Comparison of ENCODE assay signal across 8 cellular contexts in the genomic region with DNA sequence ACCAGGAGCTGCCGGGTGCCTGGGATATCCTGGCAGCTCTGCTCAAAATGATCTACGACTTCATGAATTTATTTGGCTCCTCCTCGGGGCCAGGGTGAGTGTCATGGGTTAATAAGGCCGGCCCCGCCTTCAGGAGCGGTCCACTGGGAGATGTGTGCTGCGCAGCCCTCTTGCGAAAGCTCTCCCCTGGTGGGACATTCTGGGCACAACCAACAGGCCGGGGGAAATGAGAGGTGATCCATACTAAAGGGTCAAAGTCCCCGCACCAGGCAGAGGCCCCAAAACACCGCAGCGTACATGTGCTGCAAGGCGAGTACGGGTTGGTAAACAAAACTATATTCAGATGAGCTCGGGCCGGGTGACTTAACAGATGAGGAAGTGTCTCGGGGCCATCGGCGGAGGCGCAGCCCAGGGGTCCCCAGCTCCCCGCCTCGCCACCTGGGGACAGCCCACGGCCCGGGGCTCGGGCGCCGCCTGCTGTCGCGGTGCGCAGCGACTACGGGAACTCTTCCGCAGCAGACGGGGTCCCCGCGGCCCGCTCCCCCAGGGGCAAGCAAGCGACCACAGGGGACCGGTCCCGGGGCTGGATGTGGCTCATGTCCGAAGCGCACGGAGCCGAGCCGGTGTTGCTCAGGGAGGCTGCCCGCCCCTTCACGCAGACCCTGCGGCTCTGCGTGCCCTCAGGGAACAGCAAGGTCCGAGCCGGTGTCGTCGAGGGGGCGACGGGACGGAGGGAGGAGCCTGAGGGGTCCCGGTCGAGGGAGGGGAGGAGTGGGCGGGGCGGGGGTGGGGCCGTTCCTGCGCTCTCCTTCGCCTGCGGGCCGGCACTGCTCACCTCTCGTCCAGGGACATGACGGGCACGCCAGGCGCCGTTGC. TPM values are rescaled to one million over a fixed set of nuclear protein-coding genes. Genes with fewer than 3 reads are reported as not detected.
DNase-seq lines count a peak whose midpoint lies in the region; ATAC-seq lines count a peak whose summit lies in the region.

Gene RAB37, plus strand, starts transcription at position 834 of the 876 bp plus-strand sequence. Its CDS starts 17 bp downstream, at position 851.

- peaks cover 46% of the 10 kb centered on the region for H3K4me1 ChIP-seq in effector memory CD4-positive, alpha-beta T cell (ENCODE audit: control insufficient read depth, insufficient read depth, low read length, poor library complexity, severe bottlenecking)

- peak within 1 kb of the TSS; percentile 88 for H3K4me3 Mint-ChIP-seq in T-helper 1 cell treated with Interleukin-12 subunit alpha and Interleukin-12 subunit beta and Interleukin-4 antibody, amounts not matched to agents 30 μg/mL and 1 μg/mL, for 36 hours
- peak within 1 kb of the TSS; percentile 82 to 96 (median 94) for H3K4me3 Mint-ChIP-seq in naive B cell

- H3K4me3 ChIP-seq in effector memory CD4-positive, alpha-beta T cell (ENCODE audit: insufficient read depth, low read depth, low read length, poor library complexity, severe bottlenecking), result peak within 1 kb of the TSS; percentile 74

- H3K4me1 Mint-ChIP-seq in T-helper 1 cell treated with Interleukin-12 subunit alpha and Interleukin-12 subunit beta and Interleukin-4 antibody, amounts not matched to agents 30 μg/mL and 1 μg/mL, for 36 hours (ENCODE audit: low read depth), result peaks cover 43% of the 10 kb centered on the region
- H3K4me1 Mint-ChIP-seq in naive B cell, result peaks cover 39 to 53% (median 49%) of the 10 kb centered on the region in 3 donors

- no peaks in the 10 kb centered on the region for H3K9me3 ChIP-seq in effector memory CD4-positive, alpha-beta T cell (ENCODE audit: control insufficient read depth, low read length)

- no peaks in the 10 kb centered on the region for H3K9me3 Mint-ChIP-seq in T-helper 1 cell treated with Interleukin-12 subunit alpha and Interleukin-12 subunit beta and Interleukin-4 antibody, amounts not matched to agents 30 μg/mL and 1 μg/mL, for 36 hours
- H3K9me3 Mint-ChIP-seq in naive B cell, result no peaks in the 10 kb centered on the region

- H3K36me3 Mint-ChIP-seq in T-helper 1 cell treated with Interleukin-12 subunit alpha and Interleukin-12 subunit beta and Interleukin-4 antibody, amounts not matched to agents 30 μg/mL and 1 μg/mL, for 36 hours (ENCODE audit: low read depth), result peaks cover 10% of the 10 kb centered on the region
- H3K36me3 Mint-ChIP-seq in naive B cell, result no peaks in the 10 kb centered on the region

- ATAC-seq in HG03432 (IDR thresholded peaks at IDR 0.05; ENCODE audit: unreplicated experiment) (peak; percentile 39), naive B cell (ENCODE audit: low read depth in 2 of 2) (peak; percentile 83 to 86)

- H3K27ac ChIP-seq in effector memory CD4-positive, alpha-beta T cell (ENCODE audit: insufficient read depth, low read length, poor library complexity, severe bottlenecking), result peak within 1 kb of the TSS; percentile 75

- H3K27me3 ChIP-seq in effector memory CD4-positive, alpha-beta T cell (replicated peaks; ENCODE audit: control insufficient read depth, insufficient read depth, low read length, poor library complexity, severe bottlenecking), result no peaks in the 10 kb centered on the region

- peak within 1 kb of the TSS; percentile 82 for H3K27ac Mint-ChIP-seq in T-helper 1 cell treated with Interleukin-12 subunit alpha and Interleukin-12 subunit beta and Interleukin-4 antibody, amounts not matched to agents 30 μg/mL and 1 μg/mL, for 36 hours
- peak within 1 kb of the TSS; percentile 74 to 96 (median 95) for H3K27ac Mint-ChIP-seq in naive B cell

- H3K36me3 ChIP-seq in effector memory CD4-positive, alpha-beta T cell (ENCODE audit: control insufficient read depth, insufficient read depth, low read length), result no peaks in the 10 kb centered on the region

- peaks cover 8% of the 10 kb centered on the region for H3K27me3 Mint-ChIP-seq in T-helper 1 cell treated with Interleukin-12 subunit alpha and Interleukin-12 subunit beta and Interleukin-4 antibody, amounts not matched to agents 30 μg/mL and 1 μg/mL, for 36 hours (ENCODE audit: low read depth)
- H3K27me3 Mint-ChIP-seq in naive B cell, result no peaks in the 10 kb centered on the region

- peak; percentile 86 for DNase-seq in GDM1 (lab: John Stamatoyannopoulos, UW)
- DNase-seq in effector memory CD4-positive, alpha-beta T cell, result peak in 1 of 3 donors; percentile 31
- peak; percentile 83 for DNase-seq in naive B cell
- no peak for DNase-seq in GM19240 (ENCODE audit: insufficient read length, low spot score)
- DNase-seq in NCI-H2107 (lab: John Stamatoyannopoulos, UW), result no peak
- DNase-seq in DMS153 (lab: John Stamatoyannopoulos, UW), result no peak

RNA-seq across cellular contexts. Expression of gene RAB37, which starts in this region (rescaled TPM):
- polyA plus RNA-seq in naive B cell (ENCODE audit: low read depth in 6 of 6), result 10 to 100 TPM; 49.2 to 85.5 (median 56.4) TPM

Comparison
In these comparisons a context has a peak if more than half of its experiments do, and no peak if none do; other contexts are left out.
1. DNase-seq: peak in GDM1 (single experiment) and naive B cell (single experiment); none in GM19240 (single experiment), NCI-H2107 (single experiment) and DMS153 (single experiment).